ENCODE assay signal across 17 cellular contexts in the genomic region with DNA sequence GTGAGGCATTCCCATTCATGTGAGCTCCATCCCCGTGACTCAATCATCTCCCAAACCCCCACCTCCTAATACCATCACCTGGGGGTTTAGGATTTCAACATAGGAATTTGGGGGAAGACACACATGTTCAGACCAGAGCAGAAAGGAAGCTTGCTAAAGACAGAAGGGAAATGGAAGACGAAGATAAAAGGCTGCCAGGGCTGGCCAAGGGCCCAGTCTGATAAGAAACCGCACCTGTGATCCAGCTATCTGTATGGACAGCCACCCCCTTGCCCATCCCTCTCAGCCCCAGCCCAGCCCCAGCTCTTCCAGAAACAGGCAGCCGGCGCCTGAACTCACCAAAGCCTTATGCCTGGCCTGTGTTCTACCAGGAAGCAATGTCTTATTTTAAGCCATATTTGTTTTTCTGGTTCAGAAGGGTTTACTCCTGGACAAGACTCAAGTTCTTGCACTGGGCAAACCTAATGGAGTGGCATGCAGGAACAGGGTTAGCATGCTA.
DNase-seq lines count a peak whose midpoint lies in the region; ATAC-seq, FAIRE-seq and TF ChIP-seq lines count a peak whose summit lies in the region.
"Had no signal": no experiment of that assay in that cellular context is flagged by ENCODE, and none has a peak within 500 bp of the region (broad histone marks: within the 10 kb centered on the region; RNA-seq: fewer than 3 reads in every experiment).

No MANE protein-coding gene starts in this region.

- intact Hi-C loops in pancreas (cut with DNase I) = no loop called here

- no peaks in the 10 kb centered on the region for H3K36me3 ChIP-seq in pancreas
- H3K36me3 ChIP-seq: neural progenitor cell had no signal

- H3K4me3 ChIP-seq in epithelial cell of esophagus (ENCODE audit: low read length) (no peak overlapping the region), pancreas (no peak overlapping the region)
- H3K4me3 ChIP-seq: dorsolateral prefrontal cortex, GM23248, neural progenitor cell had no signal

- no peaks in the 10 kb centered on the region for H3K9me3 ChIP-seq in pancreas

- no peak for TF ChIP-seq CTCF in epithelial cell of esophagus (IDR thresholded peaks at IDR 0.05; ENCODE audit: insufficient read depth, low read depth, low read length, missing control alignments)
- TF ChIP-seq CTCF in pancreas (IDR thresholded peaks at IDR 0.05) = no peak

- WGBS in pancreas, 2 donors = 12 to 18% methylated on average over 5 of the region's 5 CpGs

- peaks cover 20 to 25% (median 21%) of the 10 kb centered on the region in 3 donors for H3K4me1 ChIP-seq in pancreas
- H3K4me1 ChIP-seq: neural progenitor cell had no signal

- ATAC-seq in pancreas (peak; percentile 66 to 76 (median 74)), GM19023 (IDR thresholded peaks at IDR 0.05; ENCODE audit: unreplicated experiment) (no peak)
- ATAC-seq: activated naive CD4-positive, alpha-beta T cell treated with anti-CD3 and anti-CD28 coated beads, Interleukin-2, amount 50 U/mL, for 72 hours; activated T-cell treated with anti-CD3 and anti-CD28 coated beads, Interleukin-2, amount 50 U/mL, for 4 hours; right cardiac atrium had no signal

- no peaks in the 10 kb centered on the region for H3K27me3 ChIP-seq in pancreas
- H3K27me3 ChIP-seq: dorsolateral prefrontal cortex, neural progenitor cell had no signal

- peak; percentile 19 for DNase-seq in DMS153 treated with DMSO at 0.1 percent for 48 hours (lab: John Stamatoyannopoulos, UW; ENCODE audit: unreplicated experiment)
- peak; percentile 88 for DNase-seq in NCI-H2196 treated with DMSO at 0.1 percent for 48 hours (lab: John Stamatoyannopoulos, UW; ENCODE audit: unreplicated experiment)
- DNase-seq in epithelial cell of esophagus (ENCODE audit: low read depth) = peak; percentile 87
- DNase-seq in pancreas = peak in 4 of 6 donors; percentile 34 to 66 (median 42)
- DNase-seq in NCI-H345 (lab: John Stamatoyannopoulos, UW) = no peak
- DNase-seq in DMS79 (lab: John Stamatoyannopoulos, UW) = no peak
- DNase-seq: activated CD4-positive, alpha-beta memory T cell treated with anti-CD3 and anti-CD28 coated beads, Interleukin-2, amount 10 ng/mL, durations not matched to agents 7 days and 5 days; activated T-cell treated with anti-CD3 and anti-CD28 coated beads, Interleukin-2, amount 50 U/mL, for 4 hours; dorsolateral prefrontal cortex; GM23248; KBM-7; NCI-H1105 had no signal

- peak overlapping the region in 2 of 4 donors; percentile 13 to 44 for H3K27ac ChIP-seq in pancreas
- H3K27ac ChIP-seq: dorsolateral prefrontal cortex, GM23248, HL-60, neural progenitor cell had no signal

- FAIRE-seq in pancreas (lab: Jason Lieb, UNC) = no peak

Comparison
In these comparisons a context has a peak if more than half of its experiments do, and no peak if none do; other contexts are left out.
1. DNase-seq: peak in DMS153 treated with DMSO at 0.1 percent for 48 hours (single experiment), NCI-H2196 treated with DMSO at 0.1 percent for 48 hours (single experiment), epithelial cell of esophagus (single experiment) and pancreas (4 of 6); none in NCI-H345 (single experiment) and DMS79 (single experiment).